In genomic region chrX:12679522-12679921, GRCh38 we compare ENCODE assay signal across 7 cellular contexts.
"Had no signal": no experiment of that assay in that cellular context is flagged by ENCODE, and none has a peak within 500 bp of the region (broad histone marks: within the 10 kb centered on the region; RNA-seq: fewer than 3 reads in every experiment).

No MANE protein-coding gene starts in this region.

- ATAC-seq: GM12878 had no signal

- FAIRE-seq: G401.6, GM12878, GM12891, GM18507, GM19239 had no signal

- DNase-seq: GDM1, GF-D8 had no signal

- H3K4me3 ChIP-seq: GM12878 had no signal
